8 cellular contexts compared by ENCODE assay signal in genomic region chr18:45879681-45880655, GRCh38. TPM values are rescaled to one million over a fixed set of nuclear protein-coding genes. Genes with fewer than 3 reads are reported as not detected.
A peak's percentile ranks its signal among the peaks of the same experiment; 100 is the strongest.
DNase-seq lines count a peak whose midpoint lies in the region; ATAC-seq and TF ChIP-seq lines count a peak whose summit lies in the region.

No MANE protein-coding gene starts in this region.

- H3K36me3 ChIP-seq in mesenchymal stem cell (ENCODE audit: control insufficient read depth in 1 of 2, insufficient read depth in 2 of 2, low read depth in 1 of 2, low read length in 2 of 2): peaks cover 39 to 78% of the 10 kb centered on the region in 2 experiments

- intact Hi-C loops in activated CD8-positive, alpha-beta T cell treated with anti-CD3 and anti-CD28 coated beads for 36 hours (cut with micrococcal nuclease): loop anchor here (1.0 to 10.0 kb wide), 3 partner anchors 85 to 215 kb away; partner anchors contain the start of genes EPG5 and PSTPIP2

- peaks cover 38% of the 10 kb centered on the region for H3K36me3 Mint-ChIP-seq in activated CD8-positive, alpha-beta T cell treated with anti-CD3 and anti-CD28 coated beads for 36 hours (ENCODE audit: low read depth)

- H4K8ac ChIP-seq in mesenchymal stem cell (ENCODE audit: low read length): peak overlapping the region; percentile 78

- H2BK12ac ChIP-seq in mesenchymal stem cell (ENCODE audit: low read length in 2 of 2): no peak overlapping the region

- peak overlapping the region in 1 of 2 experiments; percentile 59 for H3K18ac ChIP-seq in mesenchymal stem cell (ENCODE audit: low read depth in 1 of 2, low read length in 2 of 2)

- H3K79me1 ChIP-seq in mesenchymal stem cell (replicated peaks; ENCODE audit: low read length, poor library complexity, severe bottlenecking): peaks cover 20% of the 10 kb centered on the region

- H2BK5ac ChIP-seq in mesenchymal stem cell (ENCODE audit: low read depth, low read length, poor library complexity, severe bottlenecking): no peak overlapping the region

- no peak overlapping the region for H2BK120ac ChIP-seq in mesenchymal stem cell (ENCODE audit: low read depth, low read length)

- peak overlapping the region; percentile 24 for H3K27ac ChIP-seq in mesenchymal stem cell (ENCODE audit: low read length, poor library complexity, severe bottlenecking)

- H4K91ac ChIP-seq in mesenchymal stem cell (ENCODE audit: low read length): peak overlapping the region; percentile 22

- H3K4me3 ChIP-seq in AG09309 (ENCODE audit: control insufficient read depth, low read depth, low read length) (no peak overlapping the region), mesenchymal stem cell (ENCODE audit: insufficient read depth in 1 of 2, low read depth in 1 of 2, low read length in 2 of 2) (no peak overlapping the region)

- H3K4ac ChIP-seq in mesenchymal stem cell (ENCODE audit: low read depth in 1 of 2, low read length in 2 of 2): no peak overlapping the region

- H3K4me1 Mint-ChIP-seq in activated CD8-positive, alpha-beta T cell treated with anti-CD3 and anti-CD28 coated beads for 36 hours (ENCODE audit: low read depth): peaks cover 17% of the 10 kb centered on the region

- H3K4me1 ChIP-seq in mesenchymal stem cell (ENCODE audit: control insufficient read depth, insufficient read depth, low read depth, low read length): peaks cover 4% of the 10 kb centered on the region

- no peak overlapping the region for H2AFZ ChIP-seq in mesenchymal stem cell (ENCODE audit: low read depth, low read length)

- H3K9me3 Mint-ChIP-seq in activated CD8-positive, alpha-beta T cell treated with anti-CD3 and anti-CD28 coated beads for 36 hours: peaks cover 4% of the 10 kb centered on the region

- no peak overlapping the region for H2BK15ac ChIP-seq in mesenchymal stem cell (ENCODE audit: low read depth, poor library complexity, severe bottlenecking)

- H3K4me2 ChIP-seq in mesenchymal stem cell (ENCODE audit: low read length, poor library complexity, severe bottlenecking): no peak overlapping the region

- H3K9ac ChIP-seq in mesenchymal stem cell (ENCODE audit: low read length): peak overlapping the region; percentile 59

- no peak overlapping the region for H3K14ac ChIP-seq in mesenchymal stem cell (ENCODE audit: low read length in 2 of 2)

- no peak overlapping the region for H3K4me3 Mint-ChIP-seq in activated CD8-positive, alpha-beta T cell treated with anti-CD3 and anti-CD28 coated beads for 36 hours

- 43% methylated on average over 12 of the region's 17 CpGs for WGBS in mesenchymal stem cell

- no peak overlapping the region for H3K23ac ChIP-seq in mesenchymal stem cell (ENCODE audit: low read length in 2 of 2)

- no peak overlapping the region for H3K27ac Mint-ChIP-seq in activated CD8-positive, alpha-beta T cell treated with anti-CD3 and anti-CD28 coated beads for 36 hours

- H3K27me3 ChIP-seq in mesenchymal stem cell (ENCODE audit: control insufficient read depth in 1 of 2, insufficient read depth in 1 of 2, low read length in 2 of 2): no peaks in the 10 kb centered on the region

- ATAC-seq in GM18861 (IDR thresholded peaks at IDR 0.05; ENCODE audit: unreplicated experiment): peak; percentile 81
- peak; percentile 64 for ATAC-seq in HG03108 (IDR thresholded peaks at IDR 0.05; ENCODE audit: unreplicated experiment)
- peak; percentile 94 for ATAC-seq in activated CD8-positive, alpha-beta T cell treated with anti-CD3 and anti-CD28 coated beads for 36 hours

- no peak overlapping the region for H2AK5ac ChIP-seq in mesenchymal stem cell (ENCODE audit: low read length, severe bottlenecking)

- H3K9me3 ChIP-seq in mesenchymal stem cell (ENCODE audit: control insufficient read depth, low read length): peaks cover 11% of the 10 kb centered on the region

- CTCF ChIA-PET in activated CD8-positive, alpha-beta T cell treated with anti-CD3 and anti-CD28 coated beads for 36 hours (lab: Charles Lee): interaction anchor here (0.6 to 7.9 kb wide), 56 partner anchors 10 to 259 kb away, joined by 3 to 155 read pairs (median 5); partner anchors contain the start of genes PSTPIP2 and SLC14A1

- POLR2A ChIA-PET in activated CD8-positive, alpha-beta T cell treated with anti-CD3 and anti-CD28 coated beads for 36 hours (lab: Charles Lee): interaction anchor here (0.7 to 0.9 kb wide), 3 partner anchors 11 to 212 kb away, joined by 3 read pairs; no protein-coding TSS in a partner anchor

- peak; percentile 99 for TF ChIP-seq CTCF in AG09309 (IDR thresholded peaks at IDR 0.05; ENCODE audit: control insufficient read depth, insufficient read depth, low read depth, low read length, missing control alignments)
- peak; percentile 100 for TF ChIP-seq CTCF in activated CD8-positive, alpha-beta T cell treated with anti-CD3 and anti-CD28 coated beads for 36 hours (IDR thresholded peaks at IDR 0.05)

- DNase-seq in AG09309 (ENCODE audit: low read depth) (peak; percentile 17), NCI-H69 (lab: John Stamatoyannopoulos, UW) (peak; percentile 83), mesenchymal stem cell (peak; percentile 59)
- DNase-seq in activated CD8-positive, alpha-beta T cell treated with anti-CD3 and anti-CD28 coated beads for 36 hours: peak; percentile 79
- peak; percentile 60 for DNase-seq in effector CD8-positive, alpha-beta T cell (lab: John Stamatoyannopoulos, UW)
- DNase-seq in stimulated activated CD8-positive, alpha-beta memory T cell treated with anti-CD3 and anti-CD28 coated beads, Interleukin-2, amount 100 ng/mL, for 48 hours (ENCODE audit: low read depth in 2 of 2): peak; percentile 46 to 62

- H3K27me3 Mint-ChIP-seq in activated CD8-positive, alpha-beta T cell treated with anti-CD3 and anti-CD28 coated beads for 36 hours: no peaks in the 10 kb centered on the region

RNA-seq across cellular contexts. Expression of gene SIGLEC15, which starts 54.5 kb away (rescaled TPM):
- total RNA-seq in activated CD8-positive, alpha-beta T cell treated with anti-CD3 and anti-CD28 coated beads for 36 hours: not detected
- 3.0 TPM for polyA plus RNA-seq in mesenchymal stem cell (2013, experiment 1 of 2)
- 3.2 TPM for polyA plus RNA-seq in mesenchymal stem cell (2013, experiment 2 of 2)

Comparison
In these comparisons a context has a peak if more than half of its experiments do, and no peak if none do; other contexts are left out.
1. DNase-seq: peak in every context shown above with its lines; median percentile 83 in NCI-H69; 79 in activated CD8-positive, alpha-beta T cell treated with anti-CD3 and anti-CD28 coated beads for 36 hours; 60 in effector CD8-positive, alpha-beta T cell; 59 in mesenchymal stem cell; 54 in stimulated activated CD8-positive, alpha-beta memory T cell treated with anti-CD3 and anti-CD28 coated beads, Interleukin-2, amount 100 ng/mL, for 48 hours; 17 in AG09309.